Comparison of ENCODE assay signal across 8 cellular contexts in genomic region chr20:34425032-34425690, GRCh38.
DNase-seq lines count a peak whose midpoint lies in the region; ATAC-seq and TF ChIP-seq lines count a peak whose summit lies in the region.
"Not testable (repeated sequence)": the region's sequence is repeated elsewhere in the genome, so short reads cannot be mapped to it uniquely, and the experiment has no call there.

No MANE protein-coding gene starts in this region.

- H3K36me3 ChIP-seq in Caco-2 (ENCODE audit: control insufficient read depth, insufficient read depth, low read length), result not testable (repeated sequence)
- H3K36me3 ChIP-seq in left ventricle myocardium inferior, result peaks cover 49% of the 10 kb centered on the region
- H3K36me3 ChIP-seq in liver (ENCODE audit: control insufficient read depth in 4 of 4, insufficient read depth in 3 of 4, low read depth in 1 of 4, low read length in 3 of 4), result peaks cover 5 to 54% (median 24%) of the 10 kb centered on the region in 4 donors

- WGBS in liver, result 58% methylated on average over 11 of the region's 11 CpGs

- H3K27ac ChIP-seq in angular gyrus (ENCODE audit: low read depth, low read length) (peak overlapping the region; percentile 26), dorsolateral prefrontal cortex (peak overlapping the region in 57 of 59 donors; percentile 5 to 84 (median 65)), left ventricle myocardium inferior (replicated peaks) (peak overlapping the region; percentile 73)
- not testable (repeated sequence) for H3K27ac ChIP-seq in liver (ENCODE audit: low read depth in 1 of 2, low read length in 2 of 2)

- POLR2A ChIA-PET in Caco-2 (lab: Charles Lee), result interaction anchor here (1.6 kb wide), 1 partner anchor 62 kb away, joined by 7 read pairs; the partner anchor contains the start of gene ITCH
- POLR2A ChIA-PET in activated CD4-positive, alpha-beta T cell treated with anti-CD3 and anti-CD28 coated beads for 36 hours (lab: Charles Lee), result not testable (repeated sequence)

- peak overlapping the region; percentile 57 for H3K4me3 Mint-ChIP-seq in Caco-2 (ENCODE audit: unreplicated experiment)
- not testable (repeated sequence) for H3K4me3 Mint-ChIP-seq in activated CD4-positive, alpha-beta T cell treated with anti-CD3 and anti-CD28 coated beads for 36 hours; osteocyte (ENCODE audit: unreplicated experiment)
- H3K4me3 Mint-ChIP-seq in type B pancreatic cell, result peak overlapping the region; percentile 42

- CTCF ChIA-PET in Caco-2 (lab: Charles Lee), result interaction anchor here (0.7 to 2.0 kb wide), 5 partner anchors 35 to 235 kb away, joined by 3 to 37 read pairs (median 4); partner anchors contain the start of genes AHCY and ITCH
- CTCF ChIA-PET in activated CD4-positive, alpha-beta T cell treated with anti-CD3 and anti-CD28 coated beads for 36 hours (lab: Charles Lee), result interaction anchor here (1.1 kb wide), 1 partner anchor 112 kb away, joined by 3 read pairs; no protein-coding TSS in a partner anchor

- H3K9ac ChIP-seq in liver (ENCODE audit: low read depth in 1 of 2, low read length in 2 of 2), result not testable (repeated sequence)

- peaks cover 38% of the 10 kb centered on the region for H3K4me1 ChIP-seq in Caco-2
- H3K4me1 ChIP-seq in left ventricle myocardium inferior, result peaks cover 60% of the 10 kb centered on the region
- H3K4me1 ChIP-seq in liver (ENCODE audit: control insufficient read depth in 4 of 4, insufficient read depth in 4 of 4, low read length in 3 of 4), result peaks cover 2 to 22% (median 10%) of the 10 kb centered on the region in 4 donors

- not testable (repeated sequence) for TF ChIP-seq RAD21 in liver (IDR thresholded peaks at IDR 0.05)

- H3K36me3 Mint-ChIP-seq in Caco-2 (ENCODE audit: insufficient read depth, unreplicated experiment), result peaks cover 83% of the 10 kb centered on the region
- H3K36me3 Mint-ChIP-seq in activated CD4-positive, alpha-beta T cell treated with anti-CD3 and anti-CD28 coated beads for 36 hours (ENCODE audit: low read depth), result peaks cover 26% of the 10 kb centered on the region
- peaks cover 52% of the 10 kb centered on the region for H3K36me3 Mint-ChIP-seq in osteocyte (ENCODE audit: unreplicated experiment)
- peaks cover 39% of the 10 kb centered on the region for H3K36me3 Mint-ChIP-seq in type B pancreatic cell

- not testable (repeated sequence) for H3K9me3 Mint-ChIP-seq in Caco-2 (ENCODE audit: unreplicated experiment); activated CD4-positive, alpha-beta T cell treated with anti-CD3 and anti-CD28 coated beads for 36 hours (ENCODE audit: low read depth); osteocyte (ENCODE audit: unreplicated experiment); type B pancreatic cell

- H3K27ac Mint-ChIP-seq in Caco-2 (ENCODE audit: unreplicated experiment), result peak overlapping the region; percentile 80
- H3K27ac Mint-ChIP-seq in activated CD4-positive, alpha-beta T cell treated with anti-CD3 and anti-CD28 coated beads for 36 hours, result peak overlapping the region; percentile 11
- peak overlapping the region; percentile 2 for H3K27ac Mint-ChIP-seq in osteocyte (ENCODE audit: unreplicated experiment)
- H3K27ac Mint-ChIP-seq in type B pancreatic cell, result peak overlapping the region; percentile 30

- DNase-seq in Caco-2, result peak; percentile 84 to 91
- not testable (repeated sequence) for DNase-seq in activated CD4-positive, alpha-beta T cell treated with anti-CD3 and anti-CD28 coated beads for 36 hours; left ventricle myocardium inferior; osteocyte (ENCODE audit: extremely low spot score, unreplicated experiment); type B pancreatic cell (ENCODE audit: extremely low spot score, unreplicated experiment)
- peak in 1 of 10 donors; percentile 27 for DNase-seq in dorsolateral prefrontal cortex

- H3K27me3 ChIP-seq in Caco-2 (replicated peaks; ENCODE audit: control insufficient read depth, insufficient read depth, low read length); dorsolateral prefrontal cortex; left ventricle myocardium inferior (ENCODE audit: low read depth); liver (ENCODE audit: control insufficient read depth in 4 of 4, insufficient read depth in 4 of 4, low read length in 3 of 4): not testable (repeated sequence)

- not testable (repeated sequence) for H3K9me3 ChIP-seq in Caco-2; left ventricle myocardium inferior (replicated peaks); liver (ENCODE audit: control insufficient read depth in 4 of 4, low read length in 3 of 4)

- not testable (repeated sequence) for H3K4me3 ChIP-seq in Caco-2 (ENCODE audit: low read depth, low read length); dorsolateral prefrontal cortex; left ventricle myocardium inferior; liver (ENCODE audit: low read depth in 1 of 3, low read length in 3 of 3)

- not testable (repeated sequence) for TF ChIP-seq CTCF in Caco-2 (IDR thresholded peaks at IDR 0.05; ENCODE audit: insufficient read depth in 1 of 2, low read depth in 1 of 2, low read length in 1 of 2, severe bottlenecking in 1 of 2, unreplicated experiment in 1 of 2); dorsolateral prefrontal cortex (IDR thresholded peaks at IDR 0.05 in 54 of 56, conservative IDR thresholded peaks at IDR 0.05 in 2 of 56; ENCODE audit: low read depth in 1 of 56, partially characterized antibody in 56 of 56); left ventricle myocardium inferior (IDR thresholded peaks at IDR 0.05; ENCODE audit: borderline replicate concordance); liver (IDR thresholded peaks at IDR 0.05; ENCODE audit: low read depth, low read length, missing input control); osteocyte (IDR thresholded peaks at IDR 0.05); type B pancreatic cell (conservative IDR thresholded peaks at IDR 0.05)

- H3K4me1 Mint-ChIP-seq in Caco-2 (ENCODE audit: low read depth, unreplicated experiment), result peaks cover 41% of the 10 kb centered on the region
- peaks cover 10% of the 10 kb centered on the region for H3K4me1 Mint-ChIP-seq in activated CD4-positive, alpha-beta T cell treated with anti-CD3 and anti-CD28 coated beads for 36 hours
- not testable (repeated sequence) for H3K4me1 Mint-ChIP-seq in osteocyte (ENCODE audit: unreplicated experiment); type B pancreatic cell (ENCODE audit: unreplicated experiment)

- H3K27me3 Mint-ChIP-seq in Caco-2 (ENCODE audit: insufficient read depth, unreplicated experiment); activated CD4-positive, alpha-beta T cell treated with anti-CD3 and anti-CD28 coated beads for 36 hours; osteocyte (ENCODE audit: unreplicated experiment); type B pancreatic cell: not testable (repeated sequence)

- ATAC-seq in activated CD4-positive, alpha-beta T cell treated with anti-CD3 and anti-CD28 coated beads for 36 hours, result not testable (repeated sequence)

- BruUV-seq in Caco-2 (replicated peaks; lab: Mats Ljungman, UMichigan), result not testable (repeated sequence)

- intact Hi-C loops in Caco-2 (cut with micrococcal nuclease; ENCODE audit: unreplicated experiment), result loop anchor here (1.0 to 2.0 kb wide), 2 partner anchors 113 to 122 kb away; partner anchors contain the start of gene AHCY
- intact Hi-C loops in activated CD4-positive, alpha-beta T cell treated with anti-CD3 and anti-CD28 coated beads for 36 hours (cut with DNase I, micrococcal nuclease); dorsolateral prefrontal cortex (cut with DNase I); left ventricle myocardium inferior (cut with micrococcal nuclease): not testable (repeated sequence)

TF ChIP-seq in liver, 16 proteins besides CTCF, POLR2A, EP300 and RAD21:
- TF ChIP-seq YY1 (IDR thresholded peaks at IDR 0.05), result peak; percentile 15
- TF ChIP-seq HNF4A (conservative IDR thresholded peaks at IDR 0.05), result peak in 1 of 2 donors; percentile 6

Comparison
In these comparisons a context has a peak if more than half of its experiments do, and no peak if none do; other contexts are left out.
1. H3K27ac Mint-ChIP-seq: peak in every context shown above with its lines; median percentile 80 in Caco-2; 30 in type B pancreatic cell; 11 in activated CD4-positive, alpha-beta T cell treated with anti-CD3 and anti-CD28 coated beads for 36 hours; 2 in osteocyte.